Comparison of ENCODE assay signal across 8 cellular contexts in genomic region chr1:110390692-110391232, GRCh38. TPM values are rescaled to one million over a fixed set of nuclear protein-coding genes. Genes with fewer than 3 reads are reported as not detected.
A peak's percentile ranks its signal among the peaks of the same experiment; 100 is the strongest.
DNase-seq lines count a peak whose midpoint lies in the region; ATAC-seq and TF ChIP-seq lines count a peak whose summit lies in the region.

SLC16A4 (minus strand) TSS chr1:110391026; CDS start chr1:110389323, 1,703 bp downstream.

- peaks cover 3 to 34% (median 5%) of the 10 kb centered on the region in 3 donors for H3K4me1 ChIP-seq in gastroesophageal sphincter

- TF ChIP-seq POLR2A in gastroesophageal sphincter (IDR thresholded peaks at IDR 0.05) (peak in 1 of 2 donors; percentile 15), lower leg skin (IDR thresholded peaks at IDR 0.05) (no peak)

- intact Hi-C loops in lower leg skin (cut with DNase I; ENCODE audit: low total_unique reads): no loop called here

- TF ChIP-seq EP300 in gastroesophageal sphincter (IDR thresholded peaks at IDR 0.05): no peak

- DNase-seq in DMS 273 (lab: John Stamatoyannopoulos, UW; ENCODE audit: unreplicated experiment): peak; percentile 90
- peak; percentile 19 for DNase-seq in pons (ENCODE audit: low spot score)
- no peak for DNase-seq in lower leg skin (ENCODE audit: low spot score in 2 of 2)
- no peak for DNase-seq in NCI-H345 (lab: John Stamatoyannopoulos, UW)

- H3K27me3 ChIP-seq in gastroesophageal sphincter: no peaks in the 10 kb centered on the region

- H3K27ac ChIP-seq in gastroesophageal sphincter: peak within 1 kb of the TSS; percentile 68 to 77 (median 76)

- ATAC-seq in SK-N-SH treated with all-trans-retinoic acid at 6 μM for 48 hours (peak; percentile 79), gastroesophageal sphincter (peak; percentile 79), esophagus mucosa (no peak), HG03095 (IDR thresholded peaks at IDR 0.05; ENCODE audit: unreplicated experiment) (no peak)

- H3K36me3 ChIP-seq in gastroesophageal sphincter: peaks cover 0 to 41% of the 10 kb centered on the region in 2 donors

- H3K9me3 ChIP-seq in gastroesophageal sphincter: no peaks in the 10 kb centered on the region

- H3K4me3 ChIP-seq in gastroesophageal sphincter: peak within 1 kb of the TSS; percentile 34 to 44
- no peak within 1 kb of the TSS for H3K4me3 ChIP-seq in lower leg skin (ENCODE audit: low read depth, poor library complexity, severe bottlenecking)

- TF ChIP-seq CTCF in gastroesophageal sphincter (IDR thresholded peaks at IDR 0.05) (no peak), lower leg skin (IDR thresholded peaks at IDR 0.05) (no peak)

- 19 to 31% methylated on average over 8 of the region's 8 CpGs for WGBS in gastroesophageal sphincter (ENCODE audit: low coverage in 1 of 2), 2 donors
- WGBS in lower leg skin, 2 donors: 31 to 38% methylated on average over 8 of the region's 8 CpGs

TF ChIP-seq in SK-N-SH treated with all-trans-retinoic acid at 6 μM for 48 hours, 23 proteins besides CTCF, POLR2A, EP300 and RAD21:
- TF ChIP-seq CSDC2 (CRISPR knock-in tag; IDR thresholded peaks at IDR 0.05) (no peak), ISL1 (CRISPR knock-in tag; IDR thresholded peaks at IDR 0.05) (peak; percentile 46), PPARA (CRISPR knock-in tag; IDR thresholded peaks at IDR 0.05; ENCODE audit: borderline replicate concordance) (no peak), TCF4 (CRISPR knock-in tag; IDR thresholded peaks at IDR 0.05; ENCODE audit: borderline replicate concordance) (peak; percentile 44; the same call in 1 of the 2 replicates), BACH2 (CRISPR knock-in tag; IDR thresholded peaks at IDR 0.05; ENCODE audit: borderline replicate concordance) (no peak)
- TF ChIP-seq, protein P1, sequence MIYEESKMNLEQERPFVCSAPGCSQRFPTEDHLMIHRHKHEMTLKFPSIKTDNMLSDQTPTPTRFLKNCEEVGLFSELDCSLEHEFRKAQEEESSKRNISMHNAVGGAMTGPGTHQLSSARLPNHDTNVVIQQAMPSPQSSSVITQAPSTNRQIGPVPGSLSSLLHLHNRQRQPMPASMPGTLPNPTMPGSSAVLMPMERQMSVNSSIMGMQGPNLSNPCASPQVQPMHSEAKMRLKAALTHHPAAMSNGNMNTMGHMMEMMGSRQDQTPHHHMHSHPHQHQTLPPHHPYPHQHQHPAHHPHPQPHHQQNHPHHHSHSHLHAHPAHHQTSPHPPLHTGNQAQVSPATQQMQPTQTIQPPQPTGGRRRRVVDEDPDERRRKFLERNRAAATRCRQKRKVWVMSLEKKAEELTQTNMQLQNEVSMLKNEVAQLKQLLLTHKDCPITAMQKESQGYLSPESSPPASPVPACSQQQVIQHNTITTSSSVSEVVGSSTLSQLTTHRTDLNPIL (CRISPR knock-in tag; IDR thresholded peaks at IDR 0.05; ENCODE audit: low read depth): no peak
TF ChIP-seq in SK-N-SH treated with all-trans-retinoic acid at 6 μM for 48 hours: peak in this region for 2.

RNA-seq across cellular contexts. Expression of gene SLC16A4, which starts in this region (rescaled TPM):
- total RNA-seq in gastroesophageal sphincter (10 to 100 TPM; 10.5 to 16.9 (median 15.2) TPM), esophagus mucosa (0.44 TPM), lower leg skin (1 to 10 TPM in 2 of 4 donors, under 1 TPM in 2; 0.21 to 1.6 (median 0.89) TPM)

Comparison
In these comparisons a context has a peak if more than half of its experiments do, and no peak if none do; other contexts are left out.
1. DNase-seq: peak in DMS 273 (single experiment) and pons (single experiment); none in lower leg skin (0 of 2) and NCI-H345 (single experiment).
2. ATAC-seq: peak in SK-N-SH treated with all-trans-retinoic acid at 6 μM for 48 hours (single experiment) and gastroesophageal sphincter (single experiment); none in esophagus mucosa (single experiment) and HG03095 (single experiment).